ENCODE assay signal across 8 cellular contexts in genomic region chr1:1692714-1693647, GRCh38. TPM values are rescaled to one million over a fixed set of nuclear protein-coding genes. Genes with fewer than 3 reads are reported as not detected.
DNase-seq lines count a peak whose midpoint lies in the region; ATAC-seq, FAIRE-seq and TF ChIP-seq lines count a peak whose summit lies in the region.
"Not testable (repeated sequence)": the region's sequence is repeated elsewhere in the genome, so short reads cannot be mapped to it uniquely, and the experiment has no call there.

Gene SLC35E2B, minus strand, starts transcription at chr1:1692795. Its CDS starts 16,096 bp downstream, at chr1:1676699.

- H3K27me3 Mint-ChIP-seq in activated CD4-positive, alpha-beta T cell treated with anti-CD3 and anti-CD28 coated beads, Interleukin-2, amount 10 ng/mL, durations not matched to agents 7 days and 5 days, result not testable (repeated sequence)

- not testable (repeated sequence) for TF ChIP-seq EP300 in HepG2 (IDR thresholded peaks at IDR 0.05; ENCODE audit: low read depth in 2 of 2, low read length in 2 of 2); HepG2 (CRISPR knock-in tag; IDR thresholded peaks at IDR 0.05; ENCODE audit: borderline replicate concordance)

- FAIRE-seq in HepG2 (lab: Jason Lieb, UNC), result peak; percentile 90

- H4K20me1 ChIP-seq in BLaER1, result peaks cover 16% of the 10 kb centered on the region
- H4K20me1 ChIP-seq in HepG2 (ENCODE audit: insufficient read depth, low read length), result not testable (repeated sequence)

- H3K9me3 ChIP-seq in BLaER1; HepG2 (ENCODE audit: low read length): not testable (repeated sequence)

- H2AFZ ChIP-seq in HepG2 (ENCODE audit: low read length), result not testable (repeated sequence)

- TF ChIP-seq CTCF in coronary artery (IDR thresholded peaks at IDR 0.05); HepG2 (CRISPR knock-in tag; IDR thresholded peaks at IDR 0.05): not testable (repeated sequence)

- TF ChIP-seq RAD21 in HepG2 (CRISPR knock-in tag; IDR thresholded peaks at IDR 0.05), result not testable (repeated sequence)

- H3K4me1 Mint-ChIP-seq in activated CD4-positive, alpha-beta T cell treated with anti-CD3 and anti-CD28 coated beads, Interleukin-2, amount 10 ng/mL, durations not matched to agents 7 days and 5 days, result not testable (repeated sequence)

- peaks cover 11% of the 10 kb centered on the region; the same call in 1 of the 2 replicates for H3K36me3 ChIP-seq in BLaER1
- H3K36me3 ChIP-seq in HepG2 (replicated peaks in 1 of 2; ENCODE audit: control insufficient read depth in 1 of 2, insufficient read depth in 2 of 2, low read length in 2 of 2), result not testable (repeated sequence)

- H3K4me1 ChIP-seq in BLaER1, result peaks cover 12% of the 10 kb centered on the region
- H3K4me1 ChIP-seq in HepG2 (ENCODE audit: insufficient read depth, low read length), result not testable (repeated sequence)

- peaks cover 10% of the 10 kb centered on the region for H3K36me3 Mint-ChIP-seq in activated CD4-positive, alpha-beta T cell treated with anti-CD3 and anti-CD28 coated beads, Interleukin-2, amount 10 ng/mL, durations not matched to agents 7 days and 5 days (ENCODE audit: low read depth)

- not testable (repeated sequence) for H3K27me3 ChIP-seq in BLaER1; HepG2 (ENCODE audit: control insufficient read depth in 1 of 2, insufficient read depth in 2 of 2, low read length in 2 of 2)

- not testable (repeated sequence) for H3K9me3 Mint-ChIP-seq in activated CD4-positive, alpha-beta T cell treated with anti-CD3 and anti-CD28 coated beads, Interleukin-2, amount 10 ng/mL, durations not matched to agents 7 days and 5 days

- H3K4me3 ChIP-seq in BLaER1, result peak within 1 kb of the TSS; percentile 68
- peak within 1 kb of the TSS; percentile 72 for H3K4me3 ChIP-seq in coronary artery
- H3K4me3 ChIP-seq in HepG2 (replicated peaks in 1 of 3; ENCODE audit: insufficient read depth in 1 of 3, low read depth in 2 of 3, low read length in 3 of 3), result peak within 1 kb of the TSS; percentile 30 to 64 (median 60); a peak in 5 of 6 replicates

- in situ Hi-C loops in HepG2 (cut with HindIII; ENCODE audit: extremely low pct_ligation_motif_present, low pct_unique_long_range_greater_than_20kb), result not testable (repeated sequence)

- intact Hi-C loops in HepG2 (cut with micrococcal nuclease; ENCODE audit: unreplicated experiment), result not testable (repeated sequence)

- DNase-seq in NCI-H69 (lab: John Stamatoyannopoulos, UW) (peak; percentile 90), coronary artery (ENCODE audit: low spot score) (peak; percentile 89), HepG2 (ENCODE audit: low spot score) (peak; percentile 52)
- peak; percentile 95 for DNase-seq in activated CD4-positive, alpha-beta T cell treated with anti-CD3 and anti-CD28 coated beads, Interleukin-2, amount 10 ng/mL, durations not matched to agents 7 days and 5 days
- peak; percentile 90 for DNase-seq in stimulated activated CD4-positive, alpha-beta T cell treated with anti-CD3 and anti-CD28 coated beads, Interleukin-2, amount 100 ng/mL, for 4 hours (ENCODE audit: low read depth)

- POLR2A ChIA-PET in activated CD4-positive, alpha-beta T cell treated with anti-CD3 and anti-CD28 coated beads, Interleukin-2, amount 10 ng/mL, durations not matched to agents 7 days and 5 days (lab: Charles Lee); HepG2 (lab: Yijun Ruan, JAX): not testable (repeated sequence)

- peak within 1 kb of the TSS; percentile 62 for H3K4me2 ChIP-seq in BLaER1
- H3K4me2 ChIP-seq in HepG2 (ENCODE audit: low read depth, low read length), result peak within 1 kb of the TSS; percentile 63; the same call in 1 of the 2 replicates

- not testable (repeated sequence) for TF ChIP-seq POLR2A in HepG2 (IDR thresholded peaks at IDR 0.05; ENCODE audit: insufficient read depth in 1 of 2, low read depth in 2 of 2, low read length in 2 of 2)

- CTCF ChIA-PET in activated CD4-positive, alpha-beta T cell treated with anti-CD3 and anti-CD28 coated beads, Interleukin-2, amount 10 ng/mL, durations not matched to agents 7 days and 5 days (lab: Charles Lee); HepG2 (lab: Yijun Ruan, JAX; ENCODE audit: low intra/inter-chr PET ratio, low total read pairs): not testable (repeated sequence)

- H3K9ac ChIP-seq in BLaER1 (peak within 1 kb of the TSS; percentile 92), HepG2 (ENCODE audit: insufficient read depth, low read depth, low read length) (peak within 1 kb of the TSS; percentile 56; the same call in 1 of the 2 replicates)

- not testable (repeated sequence) for H3K79me2 ChIP-seq in HepG2 (ENCODE audit: insufficient read depth, low read length)

- not testable (repeated sequence) for BruUV-seq in HepG2 (replicated peaks; lab: Mats Ljungman, UMichigan)

- peak within 1 kb of the TSS; percentile 97 for H3K27ac ChIP-seq in BLaER1
- peak within 1 kb of the TSS; percentile 82 to 86 for H3K27ac ChIP-seq in coronary artery
- H3K27ac ChIP-seq in HepG2 (ENCODE audit: extremely low read length, insufficient read depth, low read length), result peak within 1 kb of the TSS; percentile 76

- WGBS in HepG2 (ENCODE audit: low lambda C conversion rate), result no CpG with 5 or more reads among the region's 98 CpGs

- ATAC-seq in GM19372 (IDR thresholded peaks at IDR 0.05; ENCODE audit: low read depth, unreplicated experiment) (peak; percentile 77), HG03469 (IDR thresholded peaks at IDR 0.05; ENCODE audit: unreplicated experiment) (peak; percentile 55), HepG2 (peak; percentile 88)

- peak within 1 kb of the TSS; percentile 75 for H3K4me3 Mint-ChIP-seq in activated CD4-positive, alpha-beta T cell treated with anti-CD3 and anti-CD28 coated beads, Interleukin-2, amount 10 ng/mL, durations not matched to agents 7 days and 5 days

- H3K27ac Mint-ChIP-seq in activated CD4-positive, alpha-beta T cell treated with anti-CD3 and anti-CD28 coated beads, Interleukin-2, amount 10 ng/mL, durations not matched to agents 7 days and 5 days, result peak within 1 kb of the TSS; percentile 97

TF ChIP-seq in HepG2, 621 proteins besides CTCF, POLR2A, EP300 and RAD21 (continues in another document):
- TF ChIP-seq ZFY (CRISPR knock-in tag; IDR thresholded peaks at IDR 0.05) (peak; percentile 57; the same call in 1 of the 2 replicates), PATZ1 (CRISPR knock-in tag; IDR thresholded peaks at IDR 0.05) (0 out of 2 replicates have a peak, but pooled peaks have one; percentile 4), PHF8 (CRISPR knock-in tag; IDR thresholded peaks at IDR 0.05) (peak; percentile 41), GABPB1 (CRISPR knock-in tag; IDR thresholded peaks at IDR 0.05) (peak; percentile 79), MXI1 (IDR thresholded peaks at IDR 0.05; ENCODE audit: borderline replicate concordance, low read depth, low read length) (peak; percentile 29; the same call in 1 of the 3 replicates), SAP130 (CRISPR knock-in tag; IDR thresholded peaks at IDR 0.05; ENCODE audit: low read depth) (peak; percentile 40; the same call in 1 of the 2 replicates), HNRNPLL (IDR thresholded peaks at IDR 0.05; ENCODE audit: low read depth, low read length, poor library complexity, severe bottlenecking) (peak; percentile 33), HOXA3 (CRISPR knock-in tag; IDR thresholded peaks at IDR 0.05) (peak; percentile 29; the same call in 1 of the 2 replicates), TAF1 (CRISPR knock-in tag; IDR thresholded peaks at IDR 0.05) (peak; percentile 44; the same call in 1 of the 2 replicates), KDM2A (CRISPR knock-in tag; IDR thresholded peaks at IDR 0.05; ENCODE audit: borderline replicate concordance, low read depth) (peak; percentile 42; the same call in 1 of the 2 replicates)

RNA-seq across cellular contexts. Expression of gene SLC35E2B, which starts in this region (rescaled TPM):
- 10 to 100 TPM; 62.5 to 65.0 TPM for total RNA-seq in activated CD4-positive, alpha-beta T cell treated with anti-CD3 and anti-CD28 coated beads, Interleukin-2, amount 10 ng/mL, durations not matched to agents 7 days and 5 days
- 10.2 and 14.1 TPM in 2 replicates for total RNA-seq in HepG2 (2016; rRNA removed; fragmentation: Illumina TruSeq; extraction: Trizol)
- 6.4 and 6.9 TPM in 2 replicates for total RNA-seq in HepG2 (2016; cell fraction: cytosol; rRNA removed; fragmentation: Illumina TruSeq; extraction: Trizol; ENCODE audit: low read depth)
- 8.0 and 14.4 TPM in 2 replicates for total RNA-seq in HepG2 (2016; cell fraction: insoluble cytoplasmic fraction; rRNA removed; fragmentation: Illumina TruSeq; extraction: Trizol)
- 9.4 and 10.0 TPM in 2 replicates for total RNA-seq in HepG2 (2016; cell fraction: membrane; rRNA removed; fragmentation: Illumina TruSeq; extraction: Trizol)
- 15.3 and 21.0 TPM in 2 replicates for total RNA-seq in HepG2 (2016; cell fraction: nucleus; rRNA removed; fragmentation: Illumina TruSeq; extraction: Trizol)
- 19.7 and 25.8 TPM in 2 replicates for polyA plus RNA-seq in HepG2 (2011; rRNA removed)
- 14.2 and 15.2 TPM in 2 replicates for polyA plus RNA-seq in HepG2 (2011; cell fraction: cytosol; rRNA removed)
- polyA plus RNA-seq in HepG2 (2011; cell fraction: nucleus; rRNA removed), result 73.9 and 74.2 TPM in 2 replicates
- polyA plus RNA-seq in HepG2 (2012), result 16.8 and 19.4 TPM in 2 replicates
- polyA plus RNA-seq in HepG2 (2016; cell fraction: cytosol; fragmentation: Illumina TruSeq; extraction: Trizol; ENCODE audit: low read depth), result 2.0 TPM in 2 replicates
- polyA plus RNA-seq in HepG2 (2016; cell fraction: insoluble cytoplasmic fraction; fragmentation: Illumina TruSeq; extraction: Trizol; ENCODE audit: low read depth), result 10.1 and 12.8 TPM in 2 replicates
- 5.9 and 6.3 TPM in 2 replicates for polyA plus RNA-seq in HepG2 (2016; cell fraction: membrane; fragmentation: Illumina TruSeq; extraction: Trizol; ENCODE audit: low read depth)
- 59.0 and 64.5 TPM in 2 replicates for polyA plus RNA-seq in HepG2 (2016; cell fraction: nucleus; fragmentation: Illumina TruSeq; extraction: Trizol; ENCODE audit: insufficient read depth, low read depth)
- 23.7 and 29.9 TPM in 2 replicates for polyA minus RNA-seq in HepG2 (2011; rRNA and poly(A)+ RNA removed; ENCODE audit: low replicate concordance)
- polyA minus RNA-seq in HepG2 (2011; cell fraction: cytosol; rRNA and poly(A)+ RNA removed), result 12.5 and 12.9 TPM in 2 replicates
- 19.1 and 24.4 TPM in 2 replicates for polyA minus RNA-seq in HepG2 (2011; cell fraction: nucleus; rRNA and poly(A)+ RNA removed)

Comparison
In these comparisons a context has a peak if more than half of its experiments do, and no peak if none do; other contexts are left out.
1. Peak in every context shown above with its lines: DNase-seq, ATAC-seq, H3K4me3 ChIP-seq and H3K27ac ChIP-seq.